In the genomic region with DNA sequence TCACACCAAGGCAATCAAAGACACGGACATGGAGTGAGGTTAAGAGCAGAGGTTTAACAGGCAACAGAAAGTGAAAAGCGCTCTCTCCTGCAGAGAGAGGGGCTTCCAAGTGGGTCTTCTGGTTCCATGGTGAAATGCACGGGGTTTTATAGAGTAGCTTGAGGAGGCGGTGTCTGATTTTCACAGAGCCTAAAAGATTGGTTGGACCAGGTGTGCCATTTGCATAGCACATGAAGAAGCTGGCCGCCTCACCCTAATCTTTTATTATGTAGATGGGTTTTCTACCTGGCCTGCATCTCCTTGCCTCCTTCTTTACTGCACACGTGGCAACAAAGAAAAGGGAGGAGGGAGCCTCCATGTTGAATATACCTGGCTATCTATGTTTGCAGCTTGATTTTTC, we compare ENCODE assay signal across 18 cellular contexts.
"Had no signal": no experiment of that assay in that cellular context is flagged by ENCODE, and none has a peak within 500 bp of the region (broad histone marks: within the 10 kb centered on the region; RNA-seq: fewer than 3 reads in every experiment).

No MANE protein-coding gene starts in this region.

- H3K27me3 ChIP-seq: adrenal gland, breast epithelium, gastrocnemius medialis, heart left ventricle, right atrium auricular region, thyroid gland had no signal

- DNase-seq: activated CD4-positive, alpha-beta T cell treated with anti-CD3 and anti-CD28 coated beads, Interleukin-2, amount 50 U/mL, for 48 hours; activated gamma-delta T cell treated with Interleukin-2 at 50 U/mL for 16 hours; adrenal gland; effector CD4-positive, alpha-beta T cell; gastrocnemius medialis; heart left ventricle; kidney; stimulated activated CD4-positive, alpha-beta T cell treated with anti-CD3 and anti-CD28 coated beads, Interleukin-2, amount 100 ng/mL, for 24 hours; stimulated activated naive CD4-positive, alpha-beta T cell treated with Interleukin-2 at 50 U/mL for 16 hours; T-helper 17 cell; thyroid gland; WERI-Rb-1 had no signal

- H3K27ac ChIP-seq: adrenal gland, breast epithelium, gastrocnemius medialis, heart left ventricle, prostate gland, right atrium auricular region, thyroid gland, WERI-Rb-1 had no signal

- H3K4me3 ChIP-seq: adrenal gland, breast epithelium, gastrocnemius medialis, heart left ventricle, prostate gland, right atrium auricular region, thyroid gland had no signal

- H3K4me1 ChIP-seq: adrenal gland, breast epithelium, gastrocnemius medialis had no signal

- H3K9me3 ChIP-seq: adrenal gland, breast epithelium, gastrocnemius medialis, heart left ventricle, prostate gland, right atrium auricular region, thyroid gland had no signal

- ATAC-seq: activated naive CD4-positive, alpha-beta T cell treated with anti-CD3 and anti-CD28 coated beads, Interleukin-2, amount 50 U/mL, for 72 hours; esophagus mucosa; gastrocnemius medialis; left lobe of liver; T-helper 17 cell had no signal

- H3K36me3 ChIP-seq: adrenal gland, breast epithelium, gastrocnemius medialis, heart left ventricle, prostate gland, right atrium auricular region, thyroid gland, WERI-Rb-1 had no signal
